In genomic region chr13:38262211-38262610, GRCh38 we compare ENCODE assay signal across 28 cellular contexts.
DNase-seq lines count a peak whose midpoint lies in the region; ATAC-seq and TF ChIP-seq lines count a peak whose summit lies in the region.
"Had no signal": no experiment of that assay in that cellular context is flagged by ENCODE, and none has a peak within 500 bp of the region (broad histone marks: within the 10 kb centered on the region; RNA-seq: fewer than 3 reads in every experiment).

No MANE protein-coding gene starts in this region.

- peaks cover 10% of the 10 kb centered on the region for H3F3A ChIP-seq in GM23248 (ENCODE audit: insufficient read depth)

- in situ Hi-C loops in GM23248 (cut with MboI) = no loop called here

- DNase-seq in AG08395 (ENCODE audit: low spot score) = peak; percentile 10
- DNase-seq in GM23248 = peak; percentile 68
- peak; percentile 83 for DNase-seq in choroid plexus epithelial cell (ENCODE audit: low read depth)
- peak; percentile 5 for DNase-seq in iris pigment epithelial cell (ENCODE audit: low read depth)
- DNase-seq in MG63 = no peak
- no peak for DNase-seq in prostate gland (ENCODE audit: low spot score)
- DNase-seq: activated CD4-positive, alpha-beta T cell treated with anti-CD3 and anti-CD28 coated beads for 48 hours; activated effector memory CD4-positive, alpha-beta T cell treated with Interleukin-2 at 50 U/mL for 16 hours; caudate nucleus; cortex of kidney; effector memory CD8-positive, alpha-beta T cell; NCI-H1092; NCI-H1694; NCI-H2171; NCI-H510A; nephron progenitor cell; ovary; stimulated activated CD4-positive, alpha-beta T cell treated with anti-CD3 and anti-CD28 coated beads, Interleukin-1b, Interleukin-23, amount 100 ng/mL, for 48 hours; stimulated activated CD8-positive, alpha-beta memory T cell treated with anti-CD3 and anti-CD28 coated beads, Interleukin-4, amount 100 ng/mL, for 48 hours; T-helper 9 cell; tibial artery; WERI-Rb-1 had no signal

- intact Hi-C loops in prostate gland (cut with DNase I) = no loop called here

- H3K9me3 ChIP-seq in GM23248 (ENCODE audit: low read depth) (no peaks in the 10 kb centered on the region), MG63 (no peaks in the 10 kb centered on the region), prostate gland (no peaks in the 10 kb centered on the region)
- H3K9me3 ChIP-seq: BLaER1, ovary, tibial artery had no signal

- H3K79me2 ChIP-seq in GM23248 (ENCODE audit: insufficient read depth) = no peaks in the 10 kb centered on the region

- TF ChIP-seq POLR2A in prostate gland (IDR thresholded peaks at IDR 0.05) = no peak

- peak overlapping the region; percentile 25 for H3K4me2 ChIP-seq in GM23248 (ENCODE audit: unreplicated experiment)
- H3K4me2 ChIP-seq: BLaER1, GM23338 had no signal

- no peaks in the 10 kb centered on the region for H3K36me3 ChIP-seq in GM23248 (ENCODE audit: low read depth)
- no peaks in the 10 kb centered on the region for H3K36me3 ChIP-seq in MG63
- H3K36me3 ChIP-seq in prostate gland = no peaks in the 10 kb centered on the region
- H3K36me3 ChIP-seq: BLaER1, ovary, tibial artery, WERI-Rb-1 had no signal

- H4K20me1 ChIP-seq in GM23248 (ENCODE audit: insufficient read depth) = no peaks in the 10 kb centered on the region
- H4K20me1 ChIP-seq: BLaER1 had no signal

- H3K9ac ChIP-seq in GM23248 = no peak overlapping the region
- H3K9ac ChIP-seq: BLaER1 had no signal

- H3K9me2 ChIP-seq in GM23248 (ENCODE audit: insufficient read depth) = no peaks in the 10 kb centered on the region

- H3K4me3 ChIP-seq in GM23248 (no peak overlapping the region), choroid plexus epithelial cell (ENCODE audit: low read depth, low read length) (no peak overlapping the region), MG63 (no peak overlapping the region), prostate gland (no peak overlapping the region)
- H3K4me3 ChIP-seq: BLaER1, GM23338, ovary, tibial artery had no signal

- H3K4me1 ChIP-seq in GM23248 (ENCODE audit: insufficient read depth) (peaks cover 11% of the 10 kb centered on the region), prostate gland (replicated peaks) (no peaks in the 10 kb centered on the region)
- H3K4me1 ChIP-seq: BLaER1 had no signal

- ATAC-seq in HG03280 (IDR thresholded peaks at IDR 0.05; ENCODE audit: unreplicated experiment) (no peak), GM18519 (IDR thresholded peaks at IDR 0.05; ENCODE audit: low FRiP score, unreplicated experiment) (no peak)
- ATAC-seq: activated naive CD4-positive, alpha-beta T cell treated with anti-CD3 and anti-CD28 coated beads, Interleukin-2, amount 50 U/mL, for 72 hours; effector memory CD8-positive, alpha-beta T cell; GM23338; left lobe of liver had no signal

- H3K27me3 ChIP-seq in GM23248 (replicated peaks; ENCODE audit: insufficient read depth) (no peaks in the 10 kb centered on the region), MG63 (no peaks in the 10 kb centered on the region), prostate gland (replicated peaks; ENCODE audit: insufficient read depth) (no peaks in the 10 kb centered on the region)
- H3K27me3 ChIP-seq: BLaER1, ovary, tibial artery had no signal

- H2AFZ ChIP-seq in GM23248 = no peak overlapping the region
- H2AFZ ChIP-seq: GM23338 had no signal

- TF ChIP-seq CTCF in choroid plexus epithelial cell (conservative IDR thresholded peaks at IDR 0.05; ENCODE audit: low read depth, low read length) (no peak), prostate gland (IDR thresholded peaks at IDR 0.05) (no peak)

- H3K27ac ChIP-seq in GM23248 (no peak overlapping the region), prostate gland (no peak overlapping the region)
- H3K27ac ChIP-seq: BLaER1, ovary, tibial artery, WERI-Rb-1 had no signal

Comparison
In these comparisons a context has a peak if more than half of its experiments do, and no peak if none do; other contexts are left out.
1. DNase-seq: peak in AG08395 (single experiment), GM23248 (single experiment), choroid plexus epithelial cell (single experiment) and iris pigment epithelial cell (single experiment); none in MG63 (single experiment) and prostate gland (single experiment).